ENCODE assay signal across 18 cellular contexts in genomic region chr4:91426725-91427124, GRCh38.
DNase-seq lines count a peak whose midpoint lies in the region; ATAC-seq and TF ChIP-seq lines count a peak whose summit lies in the region.
"Had no signal": no experiment of that assay in that cellular context is flagged by ENCODE, and none has a peak within 500 bp of the region (broad histone marks: within the 10 kb centered on the region; RNA-seq: fewer than 3 reads in every experiment).

No MANE protein-coding gene starts in this region.

- H3K27ac ChIP-seq in RWPE2 (ENCODE audit: poor library complexity, severe bottlenecking) (no peak overlapping the region), epithelial cell of prostate (peak overlapping the region; percentile 25)
- H3K27ac ChIP-seq: 22Rv1, BLaER1, C4-2B had no signal

- H3K36me3 ChIP-seq in RWPE2 (ENCODE audit: low read depth): no peaks in the 10 kb centered on the region
- H3K36me3 ChIP-seq: BLaER1, HAP-1 had no signal

- H3K9me3 ChIP-seq in RWPE2 (ENCODE audit: severe bottlenecking): no peaks in the 10 kb centered on the region
- H3K9me3 ChIP-seq: BLaER1, Caco-2, HAP-1 had no signal

- no peaks in the 10 kb centered on the region for H3K27me3 ChIP-seq in RWPE2 (ENCODE audit: insufficient read depth, poor library complexity, severe bottlenecking)
- H3K27me3 ChIP-seq: BLaER1 had no signal

- TF ChIP-seq CTCF in RWPE2 (IDR thresholded peaks at IDR 0.05; ENCODE audit: poor library complexity, severe bottlenecking): no peak

- no peak overlapping the region for H3K4me3 ChIP-seq in RWPE2 (ENCODE audit: severe bottlenecking)
- H3K4me3 ChIP-seq: BLaER1, HAP-1 had no signal

- ATAC-seq in RWPE2 (ENCODE audit: low read depth) (peak; percentile 45; the same call in 2 of the 3 replicates), HG03039 (IDR thresholded peaks at IDR 0.05; ENCODE audit: unreplicated experiment) (no peak), HG02852 (IDR thresholded peaks at IDR 0.05; ENCODE audit: unreplicated experiment) (no peak), GM21423 (IDR thresholded peaks at IDR 0.05; ENCODE audit: unreplicated experiment) (no peak)
- ATAC-seq: CD8-positive, alpha-beta T cell had no signal

- peak; percentile 16 for DNase-seq in NCI-H82 (lab: John Stamatoyannopoulos, UW)
- no peak for DNase-seq in NCI-H82 treated with DMSO at 0.1 percent for 48 hours (lab: John Stamatoyannopoulos, UW; ENCODE audit: unreplicated experiment)
- DNase-seq in RWPE2 (ENCODE audit: low spot score): no peak
- DNase-seq in epithelial cell of prostate (ENCODE audit: low read depth, low spot score): no peak
- DNase-seq: Caco-2; CD4-positive, CD25-positive, alpha-beta regulatory T cell; CD8-positive, alpha-beta T cell; DMS153; DND-41; GDM1; GOT3 had no signal

- H3K4me1 ChIP-seq in RWPE2 (ENCODE audit: insufficient read depth, poor library complexity, severe bottlenecking): peaks cover 6% of the 10 kb centered on the region
- H3K4me1 ChIP-seq: BLaER1, Caco-2, HAP-1 had no signal
